ENCODE assay signal across 20 cellular contexts in the genomic region with DNA sequence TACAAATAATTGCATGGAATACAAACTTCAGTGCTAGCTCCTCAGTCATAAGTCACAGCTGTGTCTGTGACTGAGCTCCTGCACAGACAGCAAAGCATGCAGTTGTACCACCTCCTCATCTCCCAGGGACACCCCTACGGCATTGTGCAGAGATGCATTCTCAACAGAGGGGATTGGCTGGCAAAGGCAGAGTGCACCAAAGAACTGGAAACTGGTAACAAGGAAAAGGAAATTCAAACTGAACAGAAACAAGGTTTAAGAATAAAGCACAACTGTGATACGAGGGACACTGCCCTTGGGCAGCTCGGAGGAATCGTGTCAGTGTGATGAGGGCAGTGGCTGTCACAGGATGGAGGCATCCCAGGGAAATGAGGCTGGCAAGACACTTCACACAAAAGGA.
DNase-seq lines count a peak whose midpoint lies in the region; ATAC-seq, FAIRE-seq and TF ChIP-seq lines count a peak whose summit lies in the region.
"Had no signal": no experiment of that assay in that cellular context is flagged by ENCODE, and none has a peak within 500 bp of the region (broad histone marks: within the 10 kb centered on the region; RNA-seq: fewer than 3 reads in every experiment).

No MANE protein-coding gene starts in this region.

- H4K91ac ChIP-seq in H9 (ENCODE audit: insufficient read length, low read depth, low read length) = no peak overlapping the region

- H3K27me3 Mint-ChIP-seq in activated CD8-positive, alpha-beta memory T cell treated with anti-CD3 and anti-CD28 coated beads, Interleukin-2, amount 10 ng/mL, durations not matched to agents 7 days and 5 days = no peaks in the 10 kb centered on the region
- H3K27me3 Mint-ChIP-seq in H9 (ENCODE audit: low read depth) (peaks cover 38% of the 10 kb centered on the region), endodermal cell (ENCODE audit: insufficient read depth) (peaks cover 2% of the 10 kb centered on the region)

- intact Hi-C loops in spleen (cut with DNase I; ENCODE audit: low total_unique reads) = no loop called here

- H3K4me1 Mint-ChIP-seq in activated CD8-positive, alpha-beta memory T cell treated with anti-CD3 and anti-CD28 coated beads, Interleukin-2, amount 10 ng/mL, durations not matched to agents 7 days and 5 days = no peaks in the 10 kb centered on the region
- H3K4me1 Mint-ChIP-seq in H9 = peaks cover 4 to 7% of the 10 kb centered on the region in 2 experiments
- H3K4me1 Mint-ChIP-seq in endodermal cell = peaks cover 1% of the 10 kb centered on the region

- no peaks in the 10 kb centered on the region for H3K79me2 ChIP-seq in H9 (ENCODE audit: insufficient read depth, low read length)

- H3K27ac ChIP-seq in H9 (ENCODE audit: insufficient read length, low read depth, low read length) (no peak overlapping the region), endodermal cell (ENCODE audit: low read depth, low read length) (no peak overlapping the region), spleen (no peak overlapping the region)
- H3K27ac ChIP-seq: SJSA1 had no signal

- H3K27me3 ChIP-seq in H9 (ENCODE audit: insufficient read depth, low read length) (no peaks in the 10 kb centered on the region), endodermal cell (ENCODE audit: control insufficient read depth, insufficient read depth, low read length, poor library complexity, severe bottlenecking) (no peaks in the 10 kb centered on the region), spleen (replicated peaks in 1 of 7) (peaks cover 0 to 25% (median 0%) of the 10 kb centered on the region in 7 donors)

- H3K9me3 ChIP-seq in H9 (ENCODE audit: control insufficient read depth, low read depth, low read length) = no peaks in the 10 kb centered on the region
- no peaks in the 10 kb centered on the region for H3K9me3 ChIP-seq in endodermal cell (ENCODE audit: control insufficient read depth, low read length)
- H3K9me3 ChIP-seq in spleen = peaks cover 0 to 3% (median 0%) of the 10 kb centered on the region in 8 donors
- H3K9me3 ChIP-seq: BE2C had no signal

- TF ChIP-seq CTCF in H9 (conservative IDR thresholded peaks at IDR 0.05) (no peak), endodermal cell (conservative IDR thresholded peaks at IDR 0.05) (no peak), spleen (IDR thresholded peaks at IDR 0.05 in 8 of 11, conservative IDR thresholded peaks at IDR 0.05 in 3 of 11) (no peak)

- no CpG with 5 or more reads among the region's 4 CpGs for WGBS in H9 (ENCODE audit: extremely low coverage, insufficient read length, low lambda C conversion rate)
- WGBS in endodermal cell (ENCODE audit: insufficient coverage in 1 of 2, insufficient read length in 1 of 2), 2 experiments = 83 to 86% methylated on average over 4 of the region's 4 CpGs
- WGBS in spleen, 5 donors = 70 to 80% (median 73%) methylated on average over 4 of the region's 4 CpGs

- H2AK5ac ChIP-seq in H9 (ENCODE audit: insufficient read length, low read length) = no peak overlapping the region

- no peak overlapping the region for H3K4me2 ChIP-seq in H9 (ENCODE audit: insufficient read depth, insufficient read length, low read length)

- no peak overlapping the region for H3K18ac ChIP-seq in H9 (ENCODE audit: insufficient read length, low read depth, low read length)

- no peak overlapping the region for H3K4me3 Mint-ChIP-seq in activated CD8-positive, alpha-beta memory T cell treated with anti-CD3 and anti-CD28 coated beads, Interleukin-2, amount 10 ng/mL, durations not matched to agents 7 days and 5 days
- H3K4me3 Mint-ChIP-seq in H9 (no peak overlapping the region), endodermal cell (no peak overlapping the region)

- CTCF ChIA-PET in activated CD8-positive, alpha-beta memory T cell treated with anti-CD3 and anti-CD28 coated beads, Interleukin-2, amount 10 ng/mL, durations not matched to agents 7 days and 5 days (lab: Charles Lee) = no interaction called here

- no peak overlapping the region for H3K23ac ChIP-seq in H9 (ENCODE audit: insufficient read length, low read depth, low read length)

- no peak overlapping the region for H4K5ac ChIP-seq in H9 (ENCODE audit: insufficient read length, low read depth, low read length)

- H3K14ac ChIP-seq in H9 (ENCODE audit: insufficient read depth, low read length) = no peak overlapping the region

- H3K79me1 ChIP-seq in H9 (ENCODE audit: insufficient read depth, low read depth, low read length, poor library complexity, severe bottlenecking) = no peaks in the 10 kb centered on the region

- H2AFZ ChIP-seq in H9 (ENCODE audit: low read length) = no peak overlapping the region

- no peaks in the 10 kb centered on the region for H4K20me1 ChIP-seq in H9 (ENCODE audit: control insufficient read depth, insufficient read depth, insufficient read length)

- H3K36me3 ChIP-seq in endodermal cell (ENCODE audit: control insufficient read depth, insufficient read depth, low read length) (no peaks in the 10 kb centered on the region), spleen (no peaks in the 10 kb centered on the region)
- H3K36me3 ChIP-seq: BE2C had no signal

- H2BK12ac ChIP-seq in H9 (ENCODE audit: insufficient read length, low read depth, low read length) = no peak overlapping the region

- H2BK15ac ChIP-seq in H9 (ENCODE audit: low read depth, low read length) = no peak overlapping the region

- H3K36me3 Mint-ChIP-seq in activated CD8-positive, alpha-beta memory T cell treated with anti-CD3 and anti-CD28 coated beads, Interleukin-2, amount 10 ng/mL, durations not matched to agents 7 days and 5 days = no peaks in the 10 kb centered on the region
- H3K36me3 Mint-ChIP-seq in H9 (ENCODE audit: insufficient read depth in 1 of 3, low read depth in 3 of 3) (no peaks in the 10 kb centered on the region; a peak in 1 of 7 replicates), endodermal cell (ENCODE audit: low read depth) (no peaks in the 10 kb centered on the region)

- no peak overlapping the region for H4K8ac ChIP-seq in H9 (replicated peaks; ENCODE audit: insufficient read length, low read depth, low read length)

- peaks cover 4% of the 10 kb centered on the region for H3K9me3 Mint-ChIP-seq in activated CD8-positive, alpha-beta memory T cell treated with anti-CD3 and anti-CD28 coated beads, Interleukin-2, amount 10 ng/mL, durations not matched to agents 7 days and 5 days (ENCODE audit: low read depth)
- H3K9me3 Mint-ChIP-seq in H9 (no peaks in the 10 kb centered on the region; a peak in 1 of 5 replicates), endodermal cell (no peaks in the 10 kb centered on the region)

- no peak overlapping the region for H3T11ph ChIP-seq in H9 (ENCODE audit: low read length)

- no peak overlapping the region for H3K27ac Mint-ChIP-seq in activated CD8-positive, alpha-beta memory T cell treated with anti-CD3 and anti-CD28 coated beads, Interleukin-2, amount 10 ng/mL, durations not matched to agents 7 days and 5 days
- no peak overlapping the region for H3K27ac Mint-ChIP-seq in H9
- no peak overlapping the region for H3K27ac Mint-ChIP-seq in endodermal cell

- H3K9ac ChIP-seq in H9 (ENCODE audit: extremely low read depth, insufficient read length, low read length) = no peak overlapping the region
- H3K9ac ChIP-seq in endodermal cell (ENCODE audit: extremely low read depth, low read length, poor library complexity, severe bottlenecking) = no peak overlapping the region

- H3K4ac ChIP-seq in H9 (ENCODE audit: low read depth, low read length) = no peak overlapping the region

- FAIRE-seq in frontal cortex (lab: Jason Lieb, UNC) = no peak
- FAIRE-seq: HTR-8/SVneo, RCC 7860 had no signal

- no peak overlapping the region for H2BK5ac ChIP-seq in H9 (ENCODE audit: insufficient read length, low read length)

- H3K23me2 ChIP-seq in H9 (ENCODE audit: insufficient read length, low read depth, low read length, poor library complexity, severe bottlenecking) = no peaks in the 10 kb centered on the region

- H2BK20ac ChIP-seq in H9 (ENCODE audit: low read depth, low read length, poor library complexity, severe bottlenecking) = no peak overlapping the region

- H2BK120ac ChIP-seq in H9 (ENCODE audit: low read depth, low read length, poor library complexity, severe bottlenecking) = no peak overlapping the region

- H3K56ac ChIP-seq in H9 (ENCODE audit: insufficient read length, low read depth, low read length) = no peak overlapping the region

- no peak for TF ChIP-seq POLR2A in spleen (IDR thresholded peaks at IDR 0.05)

- ATAC-seq in activated CD8-positive, alpha-beta memory T cell treated with anti-CD3 and anti-CD28 coated beads, Interleukin-2, amount 10 ng/mL, durations not matched to agents 7 days and 5 days = no peak
- ATAC-seq: HCT116 had no signal

- H3K4me3 ChIP-seq in endodermal cell (ENCODE audit: low read length) (no peak overlapping the region), spleen (no peak overlapping the region)
- H3K4me3 ChIP-seq: SJSA1 had no signal

- peak; percentile 23 for DNase-seq in activated CD8-positive, alpha-beta memory T cell treated with anti-CD3 and anti-CD28 coated beads, Interleukin-2, amount 10 ng/mL, durations not matched to agents 7 days and 5 days
- no peak for DNase-seq in activated CD8-positive, alpha-beta memory T cell treated with anti-CD3 and anti-CD28 coated beads, Interleukin-2, amount 50 U/mL, for 4 hours
- DNase-seq in H9 = peak; percentile 12
- DNase-seq in endodermal cell = peak; percentile 31
- DNase-seq in spleen = peak; percentile 50
- no peak for DNase-seq in OCI-M2 (lab: John Stamatoyannopoulos, UW; ENCODE audit: unreplicated experiment)
- DNase-seq in frontal cortex (ENCODE audit: low spot score in 2 of 2) = no peak
- DNase-seq: BE2C, EL, GF-D8, GOT3, KG1, NCI-H1092 treated with DMSO at 0.1 percent for 48 hours, NCI-H2081, NCI-H226, NCI-H524 treated with DMSO at 0.1 percent for 48 hours had no signal

- no peaks in the 10 kb centered on the region for H3K4me1 ChIP-seq in H9 (ENCODE audit: insufficient read depth, low read length)
- no peaks in the 10 kb centered on the region for H3K4me1 ChIP-seq in endodermal cell (ENCODE audit: control insufficient read depth, insufficient read depth, low read length)
- H3K4me1 ChIP-seq in spleen = no peaks in the 10 kb centered on the region
- H3K4me1 ChIP-seq: BE2C, SJSA1 had no signal

Comparison
In these comparisons a context has a peak if more than half of its experiments do, and no peak if none do; other contexts are left out.
1. DNase-seq: peak in activated CD8-positive, alpha-beta memory T cell treated with anti-CD3 and anti-CD28 coated beads, Interleukin-2, amount 10 ng/mL, durations not matched to agents 7 days and 5 days (single experiment), H9 (single experiment), endodermal cell (single experiment) and spleen (single experiment); none in activated CD8-positive, alpha-beta memory T cell treated with anti-CD3 and anti-CD28 coated beads, Interleukin-2, amount 50 U/mL, for 4 hours (single experiment), OCI-M2 (single experiment) and frontal cortex (0 of 2).